10 cellular contexts compared by ENCODE assay signal in the genomic region with DNA sequence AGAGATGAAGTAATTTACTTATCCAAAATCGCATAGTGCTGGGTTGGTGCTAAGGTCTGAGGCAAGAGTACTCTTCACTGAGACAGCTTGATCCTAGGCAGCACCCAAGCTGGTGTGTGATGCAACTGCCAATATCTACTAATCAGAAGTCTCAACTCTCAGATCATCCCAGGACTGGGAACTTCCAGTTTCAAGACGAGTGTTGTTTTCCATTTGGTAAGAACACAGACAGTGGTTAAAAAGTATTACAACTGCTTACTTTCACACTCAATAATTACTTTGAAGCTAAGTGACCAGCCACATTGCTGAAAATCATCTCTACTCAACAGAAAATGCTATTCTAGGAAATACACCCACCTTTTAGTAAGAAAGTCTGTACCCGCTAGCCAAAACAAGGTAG. TPM values are rescaled to one million over a fixed set of nuclear protein-coding genes. Genes with fewer than 3 reads are reported as not detected.
DNase-seq lines count a peak whose midpoint lies in the region; ATAC-seq, FAIRE-seq and TF ChIP-seq lines count a peak whose summit lies in the region.
"Had no signal": no experiment of that assay in that cellular context is flagged by ENCODE, and none has a peak within 500 bp of the region (broad histone marks: within the 10 kb centered on the region; RNA-seq: fewer than 3 reads in every experiment).

No MANE protein-coding gene starts in this region.

- FAIRE-seq in astrocyte (lab: Jason Lieb, UNC) (no peak), RCC 7860 (lab: Jason Lieb, UNC) (no peak)

- no peak overlapping the region for H3K4me3 Mint-ChIP-seq in astrocyte (ENCODE audit: unreplicated experiment)

- no peak for TF ChIP-seq CTCF in astrocyte (IDR thresholded peaks at IDR 0.05; ENCODE audit: insufficient read depth, low read depth, low read length)

- no peaks in the 10 kb centered on the region for H3K27me3 Mint-ChIP-seq in astrocyte (ENCODE audit: low read depth, unreplicated experiment)

- no peak overlapping the region for H3K27ac ChIP-seq in astrocyte (ENCODE audit: low read depth, low read length)

- peaks cover 93% of the 10 kb centered on the region for H4K20me1 ChIP-seq in astrocyte (ENCODE audit: insufficient read depth, low read length)

- peak overlapping the region; percentile 70 for H3K27ac Mint-ChIP-seq in astrocyte (ENCODE audit: unreplicated experiment)

- H2AFZ ChIP-seq in astrocyte (ENCODE audit: low read depth, low read length) = no peak overlapping the region

- H3K9ac ChIP-seq in astrocyte (ENCODE audit: low read length) = no peak overlapping the region

- peaks cover 99% of the 10 kb centered on the region for H3K79me2 ChIP-seq in astrocyte (ENCODE audit: insufficient read depth, low read length)

- no peak overlapping the region for H3K4me2 ChIP-seq in astrocyte (ENCODE audit: low read length)

- H3K9me3 ChIP-seq in astrocyte (ENCODE audit: insufficient read depth, low read depth, low read length) = no peaks in the 10 kb centered on the region

- ATAC-seq in HG03342 (IDR thresholded peaks at IDR 0.05; ENCODE audit: unreplicated experiment) = peak; percentile 75

- peak; percentile 36 to 47 (median 36) for DNase-seq in stimulated activated CD4-positive, alpha-beta T cell treated with anti-CD3 and anti-CD28 coated beads, Interleukin-12 subunit alpha, Interleukin-12 subunit beta, amount 100 ng/mL, for 48 hours (ENCODE audit: low read depth in 2 of 3, low spot score in 1 of 3)
- no peak for DNase-seq in stimulated activated CD4-positive, alpha-beta T cell treated with anti-CD3 and anti-CD28 coated beads, Interleukin-12 subunit alpha, Interleukin-12 subunit beta, amount 100 ng/mL, for 4 hours
- no peak for DNase-seq in astrocyte (ENCODE audit: low read depth)
- DNase-seq in RCC 7860 (ENCODE audit: low spot score) = no peak
- no peak for DNase-seq in germinal center (ENCODE audit: low spot score)
- no peak for DNase-seq in NCI-H2029 (lab: John Stamatoyannopoulos, UW)
- no peak for DNase-seq in NCI-H1930 (lab: John Stamatoyannopoulos, UW)
- DNase-seq: COR-L47, NCI-H510A treated with DMSO at 0.1 percent for 48 hours had no signal

- H3K36me3 Mint-ChIP-seq in astrocyte (ENCODE audit: low read depth, unreplicated experiment) = no peaks in the 10 kb centered on the region

- no peaks in the 10 kb centered on the region for H3K36me3 ChIP-seq in astrocyte (ENCODE audit: insufficient read depth, low read length)

- peaks cover 11% of the 10 kb centered on the region for H3K4me1 ChIP-seq in astrocyte (ENCODE audit: insufficient read depth, low read length)

- no peak overlapping the region for H3K4me3 ChIP-seq in astrocyte (ENCODE audit: insufficient read depth, low read depth, low read length)

- H3K27me3 ChIP-seq in astrocyte (ENCODE audit: insufficient read depth, low read length) = no peaks in the 10 kb centered on the region

- H3K9me3 Mint-ChIP-seq in astrocyte (ENCODE audit: unreplicated experiment) = no peaks in the 10 kb centered on the region

- peaks cover 39% of the 10 kb centered on the region for H3K4me1 Mint-ChIP-seq in astrocyte (ENCODE audit: low read depth, unreplicated experiment)

RNA-seq across cellular contexts. Expression of gene FBXW11, which starts 45.3 kb away (rescaled TPM):
- total RNA-seq in astrocyte = 64.7 and 65.9 TPM in 2 replicates

Comparison
In these comparisons a context has a peak if more than half of its experiments do, and no peak if none do; other contexts are left out.
1. DNase-seq: peak in stimulated activated CD4-positive, alpha-beta T cell treated with anti-CD3 and anti-CD28 coated beads, Interleukin-12 subunit alpha, Interleukin-12 subunit beta, amount 100 ng/mL, for 48 hours (3 of 3); none in stimulated activated CD4-positive, alpha-beta T cell treated with anti-CD3 and anti-CD28 coated beads, Interleukin-12 subunit alpha, Interleukin-12 subunit beta, amount 100 ng/mL, for 4 hours (single experiment), astrocyte (single experiment), RCC 7860 (single experiment), germinal center (single experiment), NCI-H2029 (single experiment) and NCI-H1930 (0 of 2).